26 cellular contexts compared by ENCODE assay signal in the genomic region with DNA sequence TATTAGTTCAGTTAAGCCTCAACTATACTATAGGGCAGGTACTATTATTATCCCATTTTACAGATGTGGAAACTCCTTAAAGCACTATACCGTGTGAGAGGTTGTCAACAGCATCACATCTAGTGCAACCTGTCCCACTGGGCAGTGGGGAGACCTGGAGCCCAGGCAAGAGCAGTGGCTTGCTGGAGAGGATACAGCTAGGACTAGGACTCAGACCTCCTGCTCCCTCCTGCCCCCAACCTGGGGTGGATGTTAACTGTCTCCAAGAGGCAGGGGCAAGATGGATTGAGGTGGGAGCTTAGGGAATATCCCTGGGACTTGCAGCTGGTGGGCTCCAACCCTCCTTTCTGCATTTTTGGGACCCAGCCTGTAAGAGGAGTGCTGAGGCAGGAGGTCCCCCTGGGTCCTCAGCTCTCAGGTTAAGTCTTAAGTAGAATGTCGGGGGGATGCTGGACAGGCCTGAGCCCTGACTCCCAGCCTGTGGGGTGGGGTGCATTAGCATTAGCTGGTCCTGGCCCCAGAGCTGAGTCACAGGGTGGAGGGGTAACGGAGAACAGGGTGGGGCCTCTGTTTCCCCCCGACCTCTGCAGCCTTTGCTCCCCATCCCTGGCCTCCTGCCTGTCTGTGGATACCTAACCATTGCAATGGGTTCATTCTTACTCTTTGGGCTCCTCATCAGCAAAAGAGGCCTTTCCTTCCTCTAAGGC. TPM values are rescaled to one million over a fixed set of nuclear protein-coding genes. Genes with fewer than 3 reads are reported as not detected.
"Had no signal": no experiment of that assay in that cellular context is flagged by ENCODE, and none has a peak within 500 bp of the region (broad histone marks: within the 10 kb centered on the region; RNA-seq: fewer than 3 reads in every experiment).

No MANE protein-coding gene starts in this region.

- H3K4me3 ChIP-seq: body of pancreas, cardiac muscle cell, hepatocyte, pancreas, psoas muscle, skin epidermis, transverse colon had no signal

- H3K4me1 Mint-ChIP-seq: activated B cell treated with CpG ODN at 0.5 μM for 24 hours had no signal

- H3K27me3 Mint-ChIP-seq: activated CD4-positive, alpha-beta T cell treated with anti-CD3 and anti-CD28 coated beads for 36 hours; activated naive CD8-positive, alpha-beta T cell treated with anti-CD3 and anti-CD28 coated beads, Interleukin-2, amount 50 U/mL, for 24 hours; natural killer cell treated with Interleukin-12 subunit alpha and Interleukin-12 subunit beta and Interleukin-15 and Interleukin-18, amount 100 ng/mL, for 72 hours; stimulated activated naive CD8-positive, alpha-beta T cell treated with anti-CD3 and anti-CD28 coated beads, Interleukin-15, amount 100 ng/mL, for 72 hours had no signal

- H3K9me3 Mint-ChIP-seq: activated B cell treated with CpG ODN at 0.5 μM for 24 hours; activated naive CD8-positive, alpha-beta T cell treated with anti-CD3 and anti-CD28 coated beads, Interleukin-2, amount 50 U/mL, for 24 hours; activated T-cell treated with anti-CD3 and anti-CD28 coated beads, Interleukin-2, amount 50 U/mL, for 4 hours; natural killer cell treated with Interleukin-12 subunit alpha and Interleukin-12 subunit beta and Interleukin-15 and Interleukin-18, amount 100 ng/mL, for 72 hours; stimulated activated naive CD8-positive, alpha-beta T cell treated with anti-CD3 and anti-CD28 coated beads, Interleukin-15, amount 100 ng/mL, for 72 hours had no signal

- H2AFZ ChIP-seq: hepatocyte had no signal

- H3K27me3 ChIP-seq: body of pancreas, cardiac muscle cell, hepatocyte, pancreas, right atrium auricular region, transverse colon had no signal

- H3K4me3 Mint-ChIP-seq: activated B cell treated with CpG ODN at 0.5 μM for 24 hours; activated CD4-positive, alpha-beta T cell treated with anti-CD3 and anti-CD28 coated beads for 36 hours; activated naive CD8-positive, alpha-beta T cell treated with anti-CD3 and anti-CD28 coated beads, Interleukin-2, amount 50 U/mL, for 24 hours; activated T-cell treated with anti-CD3 and anti-CD28 coated beads, Interleukin-2, amount 50 U/mL, for 4 hours; natural killer cell treated with Interleukin-12 subunit alpha and Interleukin-12 subunit beta and Interleukin-15 and Interleukin-18, amount 100 ng/mL, for 72 hours; stimulated activated naive CD8-positive, alpha-beta T cell treated with anti-CD3 and anti-CD28 coated beads, Interleukin-15, amount 100 ng/mL, for 72 hours had no signal

- H3K36me3 Mint-ChIP-seq: natural killer cell treated with Interleukin-12 subunit alpha and Interleukin-12 subunit beta and Interleukin-15 and Interleukin-18, amount 100 ng/mL, for 72 hours had no signal

- H3K27ac Mint-ChIP-seq: activated B cell treated with CpG ODN at 0.5 μM for 24 hours; activated CD4-positive, alpha-beta T cell treated with anti-CD3 and anti-CD28 coated beads for 36 hours; activated naive CD8-positive, alpha-beta T cell treated with anti-CD3 and anti-CD28 coated beads, Interleukin-2, amount 50 U/mL, for 24 hours; natural killer cell treated with Interleukin-12 subunit alpha and Interleukin-12 subunit beta and Interleukin-15 and Interleukin-18, amount 100 ng/mL, for 72 hours; stimulated activated naive CD8-positive, alpha-beta T cell treated with anti-CD3 and anti-CD28 coated beads, Interleukin-15, amount 100 ng/mL, for 72 hours had no signal

- H3K36me3 ChIP-seq: cardiac muscle cell, neutrophil had no signal

- ATAC-seq: activated CD4-positive, alpha-beta T cell treated with anti-CD3 and anti-CD28 coated beads for 36 hours; activated naive CD8-positive, alpha-beta T cell treated with anti-CD3 and anti-CD28 coated beads, Interleukin-2, amount 50 U/mL, for 24 hours; activated T-cell treated with anti-CD3 and anti-CD28 coated beads, Interleukin-2, amount 50 U/mL, for 4 hours; body of pancreas; left ventricle myocardium superior; natural killer cell treated with Interleukin-12 subunit alpha and Interleukin-12 subunit beta and Interleukin-15 and Interleukin-18, amount 100 ng/mL, for 72 hours; pancreas; psoas muscle; stimulated activated naive CD8-positive, alpha-beta T cell treated with anti-CD3 and anti-CD28 coated beads, Interleukin-15, amount 100 ng/mL, for 72 hours had no signal

- H3K27ac ChIP-seq: body of pancreas, cardiac muscle cell, hepatocyte, neutrophil, pancreas, psoas muscle had no signal

- H3K9me3 ChIP-seq: body of pancreas, neutrophil, pancreas, psoas muscle, right atrium auricular region, transverse colon had no signal

- DNase-seq: activated B cell treated with CpG ODN at 0.5 μM for 24 hours; activated CD4-positive, alpha-beta T cell treated with anti-CD3 and anti-CD28 coated beads for 36 hours; activated CD4-positive, alpha-beta T cell treated with anti-CD3 and anti-CD28 coated beads, Interleukin-2, amount 50 U/mL, for 4 hours; activated CD8-positive, alpha-beta memory T cell treated with anti-CD3 and anti-CD28 coated beads for 24 hours; activated CD8-positive, alpha-beta memory T cell treated with anti-CD3 and anti-CD28 coated beads, Interleukin-2, amount 50 U/mL, for 48 hours; activated effector memory CD4-positive, alpha-beta T cell treated with anti-CD3 and anti-CD28 coated beads, Interleukin-2, amount 50 U/mL, for 16 hours; activated naive CD4-positive, alpha-beta T cell treated with anti-CD3 and anti-CD28 coated beads, Interleukin-2, amount 50 U/mL, for 16 hours; activated naive CD8-positive, alpha-beta T cell treated with anti-CD3 and anti-CD28 coated beads, Interleukin-2, amount 50 U/mL, for 24 hours; activated T-cell treated with anti-CD3 and anti-CD28 coated beads, Interleukin-2, amount 50 U/mL, for 4 hours; body of pancreas; foreskin melanocyte; glutamatergic neuron; left ventricle myocardium superior; stimulated activated CD4-positive, alpha-beta T cell treated with anti-CD3 and anti-CD28 coated beads, Interleukin-1b, Interleukin-23, amount 100 ng/mL, for 48 hours; stimulated activated naive CD8-positive, alpha-beta T cell treated with anti-CD3 and anti-CD28 coated beads, Interleukin-15, amount 100 ng/mL, for 72 hours; T-helper 1 cell; T-helper 9 cell; transverse colon had no signal

RNA-seq across cellular contexts. Expression of a gene that starts 58.3 kb away (rescaled TPM):
- total RNA-seq: activated B cell treated with CpG ODN at 0.5 μM for 24 hours; activated CD4-positive, alpha-beta T cell treated with anti-CD3 and anti-CD28 coated beads for 36 hours; natural killer cell treated with Interleukin-12 subunit alpha and Interleukin-12 subunit beta and Interleukin-15 and Interleukin-18, amount 100 ng/mL, for 72 hours had no signal
